ENCODE assay signal across 21 cellular contexts in genomic region chr1:53704804-53705445, GRCh38. TPM values are rescaled to one million over a fixed set of nuclear protein-coding genes. Genes with fewer than 3 reads are reported as not detected.
"Had no signal": no experiment of that assay in that cellular context is flagged by ENCODE, and none has a peak within 500 bp of the region (broad histone marks: within the 10 kb centered on the region; RNA-seq: fewer than 3 reads in every experiment).

No MANE protein-coding gene starts in this region.

- H3K9me3 Mint-ChIP-seq: activated CD4-positive, alpha-beta memory T cell treated with anti-CD3 and anti-CD28 coated beads, Interleukin-2, amount 10 ng/mL, durations not matched to agents 7 days and 5 days; activated naive CD4-positive, alpha-beta T cell treated with anti-CD3 and anti-CD28 coated beads, Interleukin-2, amount 10 ng/mL, durations not matched to agents 7 days and 5 days; immature natural killer cell; naive thymus-derived CD4-positive, alpha-beta T cell; stimulated activated effector memory CD8-positive, alpha-beta T cell treated with anti-CD3 and anti-CD28 coated beads, Interleukin-12 subunit alpha, Interleukin-12 subunit beta, amount 100 ng/mL, for 72 hours had no signal

- H3K36me3 Mint-ChIP-seq: activated CD8-positive, alpha-beta memory T cell treated with anti-CD3 and anti-CD28 coated beads, Interleukin-2, amount 10 ng/mL, durations not matched to agents 7 days and 5 days; activated naive CD4-positive, alpha-beta T cell treated with anti-CD3 and anti-CD28 coated beads, Interleukin-2, amount 10 ng/mL, durations not matched to agents 7 days and 5 days; immature natural killer cell; naive thymus-derived CD4-positive, alpha-beta T cell; stimulated activated effector memory CD8-positive, alpha-beta T cell treated with anti-CD3 and anti-CD28 coated beads, Interleukin-12 subunit alpha, Interleukin-12 subunit beta, amount 100 ng/mL, for 72 hours had no signal

- H3K9me3 ChIP-seq: heart right ventricle, lower lobe of right lung, prostate gland, stomach, suprapubic skin, tibial nerve had no signal

- H3K27ac ChIP-seq: coronary artery, epithelial cell of prostate, heart right ventricle, lower lobe of right lung, prostate gland, stomach, suprapubic skin, tibial nerve had no signal

- H3K36me3 ChIP-seq: heart right ventricle, lower lobe of right lung, prostate gland, stomach, suprapubic skin, tibial nerve had no signal

- H3K4me1 Mint-ChIP-seq: activated CD4-positive, alpha-beta memory T cell treated with anti-CD3 and anti-CD28 coated beads, Interleukin-2, amount 10 ng/mL, durations not matched to agents 7 days and 5 days; activated CD8-positive, alpha-beta memory T cell treated with anti-CD3 and anti-CD28 coated beads, Interleukin-2, amount 10 ng/mL, durations not matched to agents 7 days and 5 days; activated naive CD4-positive, alpha-beta T cell treated with anti-CD3 and anti-CD28 coated beads, Interleukin-2, amount 10 ng/mL, durations not matched to agents 7 days and 5 days; immature natural killer cell; naive thymus-derived CD4-positive, alpha-beta T cell; stimulated activated effector memory CD8-positive, alpha-beta T cell treated with anti-CD3 and anti-CD28 coated beads, Interleukin-12 subunit alpha, Interleukin-12 subunit beta, amount 100 ng/mL, for 72 hours; T-helper 17 cell had no signal

- H3K4me3 ChIP-seq: coronary artery, heart right ventricle, lower lobe of right lung, prostate gland, stomach, suprapubic skin, tibial nerve had no signal

- DNase-seq: activated CD4-positive, alpha-beta memory T cell treated with anti-CD3 and anti-CD28 coated beads, Interleukin-2, amount 10 ng/mL, durations not matched to agents 7 days and 5 days; activated CD4-positive, alpha-beta T cell treated with anti-CD3 and anti-CD28 coated beads for 48 hours; activated CD8-positive, alpha-beta memory T cell treated with anti-CD3 and anti-CD28 coated beads, Interleukin-2, amount 10 ng/mL, durations not matched to agents 7 days and 5 days; activated effector memory CD4-positive, alpha-beta T cell treated with anti-CD3 and anti-CD28 coated beads, Interleukin-2, amount 50 U/mL, for 16 hours; activated naive CD4-positive, alpha-beta T cell treated with anti-CD3 and anti-CD28 coated beads, Interleukin-2, amount 10 ng/mL, durations not matched to agents 7 days and 5 days; activated T-cell treated with anti-CD3 and anti-CD28 coated beads for 4 hours; amygdala; heart right ventricle; immature natural killer cell; lower lobe of right lung; naive thymus-derived CD4-positive, alpha-beta T cell; stimulated activated CD4-positive, alpha-beta T cell treated with anti-CD3 and anti-CD28 coated beads, Interleukin-2, amount 100 ng/mL, for 24 hours; stomach; T-helper 17 cell had no signal

- H3K27me3 ChIP-seq: suprapubic skin had no signal

- ATAC-seq: activated CD8-positive, alpha-beta memory T cell treated with anti-CD3 and anti-CD28 coated beads, Interleukin-2, amount 10 ng/mL, durations not matched to agents 7 days and 5 days; heart right ventricle; left lobe of liver; lower lobe of right lung; naive thymus-derived CD4-positive, alpha-beta T cell; stimulated activated effector memory CD8-positive, alpha-beta T cell treated with anti-CD3 and anti-CD28 coated beads, Interleukin-12 subunit alpha, Interleukin-12 subunit beta, amount 100 ng/mL, for 72 hours; T-helper 17 cell had no signal

- H3K4me3 Mint-ChIP-seq: activated CD4-positive, alpha-beta memory T cell treated with anti-CD3 and anti-CD28 coated beads, Interleukin-2, amount 10 ng/mL, durations not matched to agents 7 days and 5 days; activated CD8-positive, alpha-beta memory T cell treated with anti-CD3 and anti-CD28 coated beads, Interleukin-2, amount 10 ng/mL, durations not matched to agents 7 days and 5 days; activated naive CD4-positive, alpha-beta T cell treated with anti-CD3 and anti-CD28 coated beads, Interleukin-2, amount 10 ng/mL, durations not matched to agents 7 days and 5 days; immature natural killer cell; naive thymus-derived CD4-positive, alpha-beta T cell; stimulated activated effector memory CD8-positive, alpha-beta T cell treated with anti-CD3 and anti-CD28 coated beads, Interleukin-12 subunit alpha, Interleukin-12 subunit beta, amount 100 ng/mL, for 72 hours; T-helper 17 cell had no signal

- H3K27ac Mint-ChIP-seq: activated CD4-positive, alpha-beta memory T cell treated with anti-CD3 and anti-CD28 coated beads, Interleukin-2, amount 10 ng/mL, durations not matched to agents 7 days and 5 days; activated CD8-positive, alpha-beta memory T cell treated with anti-CD3 and anti-CD28 coated beads, Interleukin-2, amount 10 ng/mL, durations not matched to agents 7 days and 5 days; activated naive CD4-positive, alpha-beta T cell treated with anti-CD3 and anti-CD28 coated beads, Interleukin-2, amount 10 ng/mL, durations not matched to agents 7 days and 5 days; immature natural killer cell; naive thymus-derived CD4-positive, alpha-beta T cell; stimulated activated effector memory CD8-positive, alpha-beta T cell treated with anti-CD3 and anti-CD28 coated beads, Interleukin-12 subunit alpha, Interleukin-12 subunit beta, amount 100 ng/mL, for 72 hours; T-helper 17 cell had no signal

- H3K4me1 ChIP-seq: heart right ventricle, lower lobe of right lung, prostate gland, stomach, suprapubic skin, tibial nerve had no signal

RNA-seq across cellular contexts. Expression of gene GLIS1, which starts 34.0 kb away (rescaled TPM):
- total RNA-seq: activated CD4-positive, alpha-beta memory T cell treated with anti-CD3 and anti-CD28 coated beads, Interleukin-2, amount 10 ng/mL, durations not matched to agents 7 days and 5 days; activated CD8-positive, alpha-beta memory T cell treated with anti-CD3 and anti-CD28 coated beads, Interleukin-2, amount 10 ng/mL, durations not matched to agents 7 days and 5 days; left lobe of liver; lower lobe of right lung; naive thymus-derived CD4-positive, alpha-beta T cell; T-helper 17 cell had no signal
- polyA plus RNA-seq: immature natural killer cell; naive thymus-derived CD4-positive, alpha-beta T cell had no signal
